Comparison of ENCODE assay signal across 1 cellular context in the genomic region with DNA sequence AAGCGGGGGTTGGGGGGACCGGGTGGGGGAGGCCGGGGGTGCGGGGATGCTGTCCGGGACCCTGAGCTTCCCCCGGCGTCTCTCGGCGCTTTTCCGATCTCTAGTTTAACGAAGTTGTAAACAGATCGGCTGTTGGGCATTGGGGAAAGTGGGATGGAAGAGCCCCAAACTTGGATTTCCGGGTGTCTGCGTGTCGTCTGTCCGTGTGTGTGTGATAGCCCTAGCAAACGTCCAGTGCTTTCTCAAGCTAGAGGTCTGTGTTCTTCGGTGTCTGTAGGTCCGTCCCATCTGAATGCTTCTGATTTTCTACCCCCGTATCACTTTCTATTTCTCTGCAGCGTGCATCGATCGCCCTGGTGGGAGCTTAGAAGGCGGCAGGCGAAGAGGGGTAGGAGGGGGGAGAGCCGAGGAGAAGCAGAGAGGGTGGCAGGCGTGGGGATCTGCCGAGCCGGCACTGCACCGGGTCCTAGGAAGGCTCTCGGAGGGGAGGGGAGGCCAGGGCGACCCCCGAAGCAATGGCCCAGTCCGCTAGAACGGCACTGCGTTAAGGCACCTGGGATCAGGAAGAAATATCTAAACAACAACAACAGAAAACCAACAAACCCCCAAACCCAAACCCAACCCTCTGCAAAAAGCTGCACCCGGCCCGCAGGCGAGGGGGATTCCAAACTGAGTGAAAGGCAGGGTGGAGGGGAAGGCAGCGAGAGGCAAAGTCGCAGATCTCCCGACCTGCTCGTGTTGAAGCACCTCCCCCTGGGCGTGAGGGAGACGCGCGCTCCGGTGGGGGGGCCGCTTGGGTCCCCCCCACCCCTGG.
TF ChIP-seq lines count a peak whose summit lies in the region.

No MANE protein-coding gene starts in this region.

TF ChIP-seq in GM12878, 131 proteins besides CTCF, POLR2A, EP300 and RAD21 (continued from another document):
- TF ChIP-seq, protein P1, sequence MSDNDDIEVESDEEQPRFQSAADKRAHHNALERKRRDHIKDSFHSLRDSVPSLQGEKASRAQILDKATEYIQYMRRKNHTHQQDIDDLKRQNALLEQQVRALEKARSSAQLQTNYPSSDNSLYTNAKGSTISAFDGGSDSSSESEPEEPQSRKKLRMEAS (IDR thresholded peaks at IDR 0.05; ENCODE audit: low read depth, low read length), result 0 out of 2 replicates have a peak, but pooled peaks have one; percentile 5
TF ChIP-seq in GM12878: peak in this region for 2.
